In the genomic region with DNA sequence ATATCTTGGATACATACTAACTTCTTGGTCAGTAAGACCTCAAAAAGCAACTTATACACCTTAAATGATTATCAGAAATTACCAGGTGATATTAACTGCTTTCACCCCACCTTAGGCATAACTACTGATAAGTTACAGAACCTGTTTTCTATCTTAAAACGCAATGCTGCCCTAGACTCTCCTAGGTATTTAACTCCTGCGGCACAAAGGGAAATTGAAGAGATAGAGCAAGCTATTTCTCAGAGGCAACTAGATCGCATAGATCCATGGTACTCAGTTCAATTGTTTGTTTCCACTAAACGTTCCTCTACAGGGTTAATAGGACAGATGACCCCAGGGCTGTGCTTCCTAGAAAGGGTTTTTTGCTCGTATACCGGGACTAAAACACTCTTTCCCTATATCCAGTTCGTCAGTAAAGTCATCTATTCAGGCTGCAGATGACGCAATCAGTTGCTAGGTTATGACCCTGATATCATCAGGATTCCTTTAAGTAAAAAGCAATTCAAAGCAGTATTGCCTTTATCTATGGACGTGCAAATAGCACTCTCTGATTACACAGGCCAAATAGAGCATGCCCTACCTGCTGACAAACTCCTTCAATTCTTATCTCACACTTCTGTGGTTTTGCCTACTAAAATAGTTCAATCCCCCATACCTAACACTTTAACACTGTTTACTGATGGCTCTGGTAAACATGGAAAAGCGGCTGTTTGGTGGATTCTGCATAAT, we compare ENCODE assay signal across 1 cellular context.
TF ChIP-seq lines count a peak whose summit lies in the region.

No MANE protein-coding gene starts in this region.

TF ChIP-seq in K562, 482 proteins besides CTCF, POLR2A, EP300 and RAD21 (continued from another document and continues in another):
- TF ChIP-seq TEAD4 (IDR thresholded peaks at IDR 0.05; ENCODE audit: low read length) (peak; percentile 87), TEAD4 (CRISPR knock-in tag; IDR thresholded peaks at IDR 0.05; ENCODE audit: borderline replicate concordance) (no peak), CREB1 (IDR thresholded peaks at IDR 0.05) (no peak), CREB1 (CRISPR knock-in tag; IDR thresholded peaks at IDR 0.05) (0 out of 2 replicates have a peak, but pooled peaks have one; percentile 30), KHSRP (IDR thresholded peaks at IDR 0.05) (peak; percentile 25; the same call in 1 of the 2 replicates), FOXJ2 (tag; IDR thresholded peaks at IDR 0.05) (peak; percentile 91), TRIM24 (IDR thresholded peaks at IDR 0.05) (peak in 1 of 2 experiments; percentile 74; a peak in 2 of 4 replicates), KAT7 (CRISPR knock-in tag; IDR thresholded peaks at IDR 0.05; ENCODE audit: borderline replicate concordance) (no peak), RB1 (IDR thresholded peaks at IDR 0.05; ENCODE audit: low read depth) (no peak), NBN (IDR thresholded peaks at IDR 0.05; ENCODE audit: low read depth) (peak; percentile 61; the same call in 1 of the 2 replicates), HOXB6 (CRISPR knock-in tag; IDR thresholded peaks at IDR 0.05; ENCODE audit: borderline replicate concordance) (no peak), ARID1B (IDR thresholded peaks at IDR 0.05) (peak; percentile 76), CC2D1A (IDR thresholded peaks at IDR 0.05) (0 out of 2 replicates have a peak, but pooled peaks have one; percentile 10), ATF1 (CRISPR knock-in tag; IDR thresholded peaks at IDR 0.05) (no peak), ATF1 (tag; IDR thresholded peaks at IDR 0.05) (peak; percentile 86), HDAC1 (IDR thresholded peaks at IDR 0.05) (peak in 1 of 2 experiments; percentile 85; a peak in 2 of 4 replicates), ATF7 (IDR thresholded peaks at IDR 0.05) (peak; percentile 94), ESRRA (IDR thresholded peaks at IDR 0.05; ENCODE audit: borderline replicate concordance, low read depth) (peak; percentile 96; the same call in 1 of the 2 replicates), EHMT2 (IDR thresholded peaks at IDR 0.05) (no peak), EP400 (IDR thresholded peaks at IDR 0.05) (0 out of 2 replicates have a peak, but pooled peaks have one; percentile 23), SP1 (CRISPR knock-in tag; IDR thresholded peaks at IDR 0.05) (0 out of 2 replicates have a peak, but pooled peaks have one; percentile 35), CXXC5 (CRISPR knock-in tag; IDR thresholded peaks at IDR 0.05) (peak; percentile 97), DDX20 (tag; IDR thresholded peaks at IDR 0.05; ENCODE audit: low read depth) (peak; percentile 47; the same call in 1 of the 2 replicates), CBX3 (IDR thresholded peaks at IDR 0.05; ENCODE audit: borderline replicate concordance in 1 of 2, low read length in 2 of 2) (no peak), LEF1 (IDR thresholded peaks at IDR 0.05) (peak; percentile 30; the same call in 1 of the 2 replicates), TBL1XR1 (IDR thresholded peaks at IDR 0.05; ENCODE audit: low read length in 2 of 2) (peak in 1 of 2 experiments; percentile 89; a peak in 2 of 4 replicates), NR2C1 (IDR thresholded peaks at IDR 0.05) (no peak), NR2C1 (tag; IDR thresholded peaks at IDR 0.05) (peak; percentile 51; the same call in 1 of the 2 replicates), MYC (IDR thresholded peaks at IDR 0.05; ENCODE audit: low read depth, low read length) (peak; percentile 39; the same call in 1 of the 2 replicates), MYC (CRISPR knock-in tag; IDR thresholded peaks at IDR 0.05; ENCODE audit: borderline replicate concordance, low read depth) (no peak), KDM1A (IDR thresholded peaks at IDR 0.05) (peak; percentile 95), FOS (IDR thresholded peaks at IDR 0.05; ENCODE audit: extremely low read depth, insufficient read length) (no peak), CTBP1 (IDR thresholded peaks at IDR 0.05; ENCODE audit: borderline replicate concordance) (peak; percentile 71; the same call in 1 of the 2 replicates), NCOA4 (IDR thresholded peaks at IDR 0.05; ENCODE audit: partially characterized antibody) (no peak), STAT5B (CRISPR knock-in tag; IDR thresholded peaks at IDR 0.05) (no peak), BCOR (IDR thresholded peaks at IDR 0.05) (peak; percentile 63)
- TF ChIP-seq, protein P1, sequence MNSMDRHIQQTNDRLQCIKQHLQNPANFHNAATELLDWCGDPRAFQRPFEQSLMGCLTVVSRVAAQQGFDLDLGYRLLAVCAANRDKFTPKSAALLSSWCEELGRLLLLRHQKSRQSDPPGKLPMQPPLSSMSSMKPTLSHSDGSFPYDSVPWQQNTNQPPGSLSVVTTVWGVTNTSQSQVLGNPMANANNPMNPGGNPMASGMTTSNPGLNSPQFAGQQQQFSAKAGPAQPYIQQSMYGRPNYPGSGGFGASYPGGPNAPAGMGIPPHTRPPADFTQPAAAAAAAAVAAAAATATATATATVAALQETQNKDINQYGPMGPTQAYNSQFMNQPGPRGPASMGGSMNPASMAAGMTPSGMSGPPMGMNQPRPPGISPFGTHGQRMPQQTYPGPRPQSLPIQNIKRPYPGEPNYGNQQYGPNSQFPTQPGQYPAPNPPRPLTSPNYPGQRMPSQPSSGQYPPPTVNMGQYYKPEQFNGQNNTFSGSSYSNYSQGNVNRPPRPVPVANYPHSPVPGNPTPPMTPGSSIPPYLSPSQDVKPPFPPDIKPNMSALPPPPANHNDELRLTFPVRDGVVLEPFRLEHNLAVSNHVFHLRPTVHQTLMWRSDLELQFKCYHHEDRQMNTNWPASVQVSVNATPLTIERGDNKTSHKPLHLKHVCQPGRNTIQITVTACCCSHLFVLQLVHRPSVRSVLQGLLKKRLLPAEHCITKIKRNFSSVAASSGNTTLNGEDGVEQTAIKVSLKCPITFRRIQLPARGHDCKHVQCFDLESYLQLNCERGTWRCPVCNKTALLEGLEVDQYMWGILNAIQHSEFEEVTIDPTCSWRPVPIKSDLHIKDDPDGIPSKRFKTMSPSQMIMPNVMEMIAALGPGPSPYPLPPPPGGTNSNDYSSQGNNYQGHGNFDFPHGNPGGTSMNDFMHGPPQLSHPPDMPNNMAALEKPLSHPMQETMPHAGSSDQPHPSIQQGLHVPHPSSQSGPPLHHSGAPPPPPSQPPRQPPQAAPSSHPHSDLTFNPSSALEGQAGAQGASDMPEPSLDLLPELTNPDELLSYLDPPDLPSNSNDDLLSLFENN (IDR thresholded peaks at IDR 0.05; ENCODE audit: low read depth in 2 of 2, low read length in 2 of 2): 0 out of 4 replicates have a peak, but pooled peaks of 1 of the 2 experiments have one; percentile 24
- TF ChIP-seq, protein P2, sequence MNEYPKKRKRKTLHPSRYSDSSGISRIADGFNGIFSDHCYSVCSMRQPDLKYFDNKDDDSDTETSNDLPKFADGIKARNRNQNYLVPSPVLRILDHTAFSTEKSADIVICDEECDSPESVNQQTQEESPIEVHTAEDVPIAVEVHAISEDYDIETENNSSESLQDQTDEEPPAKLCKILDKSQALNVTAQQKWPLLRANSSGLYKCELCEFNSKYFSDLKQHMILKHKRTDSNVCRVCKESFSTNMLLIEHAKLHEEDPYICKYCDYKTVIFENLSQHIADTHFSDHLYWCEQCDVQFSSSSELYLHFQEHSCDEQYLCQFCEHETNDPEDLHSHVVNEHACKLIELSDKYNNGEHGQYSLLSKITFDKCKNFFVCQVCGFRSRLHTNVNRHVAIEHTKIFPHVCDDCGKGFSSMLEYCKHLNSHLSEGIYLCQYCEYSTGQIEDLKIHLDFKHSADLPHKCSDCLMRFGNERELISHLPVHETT (CRISPR knock-in tag; conservative IDR thresholded peaks at IDR 0.05 in 1 of 2, IDR thresholded peaks at IDR 0.05 in 1 of 2): no peak
- TF ChIP-seq, protein P3, sequence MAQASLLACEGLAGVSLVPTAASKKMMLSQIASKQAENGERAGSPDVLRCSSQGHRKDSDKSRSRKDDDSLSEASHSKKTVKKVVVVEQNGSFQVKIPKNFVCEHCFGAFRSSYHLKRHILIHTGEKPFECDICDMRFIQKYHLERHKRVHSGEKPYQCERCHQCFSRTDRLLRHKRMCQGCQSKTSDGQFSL (CRISPR knock-in tag; IDR thresholded peaks at IDR 0.05): no peak
- TF ChIP-seq, protein P3 (tag; IDR thresholded peaks at IDR 0.05): no peak
- TF ChIP-seq, protein P4, sequence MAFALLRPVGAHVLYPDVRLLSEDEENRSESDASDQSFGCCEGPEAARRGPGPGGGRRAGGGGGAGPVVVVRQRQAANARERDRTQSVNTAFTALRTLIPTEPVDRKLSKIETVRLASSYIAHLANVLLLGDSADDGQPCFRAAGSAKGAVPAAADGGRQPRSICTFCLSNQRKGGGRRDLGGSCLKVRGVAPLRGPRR (CRISPR knock-in tag; IDR thresholded peaks at IDR 0.05): no peak
- TF ChIP-seq, protein P5, sequence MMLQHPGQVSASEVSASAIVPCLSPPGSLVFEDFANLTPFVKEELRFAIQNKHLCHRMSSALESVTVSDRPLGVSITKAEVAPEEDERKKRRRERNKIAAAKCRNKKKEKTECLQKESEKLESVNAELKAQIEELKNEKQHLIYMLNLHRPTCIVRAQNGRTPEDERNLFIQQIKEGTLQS (IDR thresholded peaks at IDR 0.05): peak; percentile 99
- TF ChIP-seq, protein P5 (CRISPR knock-in tag; conservative IDR thresholded peaks at IDR 0.05): no peak
- TF ChIP-seq, protein P6, sequence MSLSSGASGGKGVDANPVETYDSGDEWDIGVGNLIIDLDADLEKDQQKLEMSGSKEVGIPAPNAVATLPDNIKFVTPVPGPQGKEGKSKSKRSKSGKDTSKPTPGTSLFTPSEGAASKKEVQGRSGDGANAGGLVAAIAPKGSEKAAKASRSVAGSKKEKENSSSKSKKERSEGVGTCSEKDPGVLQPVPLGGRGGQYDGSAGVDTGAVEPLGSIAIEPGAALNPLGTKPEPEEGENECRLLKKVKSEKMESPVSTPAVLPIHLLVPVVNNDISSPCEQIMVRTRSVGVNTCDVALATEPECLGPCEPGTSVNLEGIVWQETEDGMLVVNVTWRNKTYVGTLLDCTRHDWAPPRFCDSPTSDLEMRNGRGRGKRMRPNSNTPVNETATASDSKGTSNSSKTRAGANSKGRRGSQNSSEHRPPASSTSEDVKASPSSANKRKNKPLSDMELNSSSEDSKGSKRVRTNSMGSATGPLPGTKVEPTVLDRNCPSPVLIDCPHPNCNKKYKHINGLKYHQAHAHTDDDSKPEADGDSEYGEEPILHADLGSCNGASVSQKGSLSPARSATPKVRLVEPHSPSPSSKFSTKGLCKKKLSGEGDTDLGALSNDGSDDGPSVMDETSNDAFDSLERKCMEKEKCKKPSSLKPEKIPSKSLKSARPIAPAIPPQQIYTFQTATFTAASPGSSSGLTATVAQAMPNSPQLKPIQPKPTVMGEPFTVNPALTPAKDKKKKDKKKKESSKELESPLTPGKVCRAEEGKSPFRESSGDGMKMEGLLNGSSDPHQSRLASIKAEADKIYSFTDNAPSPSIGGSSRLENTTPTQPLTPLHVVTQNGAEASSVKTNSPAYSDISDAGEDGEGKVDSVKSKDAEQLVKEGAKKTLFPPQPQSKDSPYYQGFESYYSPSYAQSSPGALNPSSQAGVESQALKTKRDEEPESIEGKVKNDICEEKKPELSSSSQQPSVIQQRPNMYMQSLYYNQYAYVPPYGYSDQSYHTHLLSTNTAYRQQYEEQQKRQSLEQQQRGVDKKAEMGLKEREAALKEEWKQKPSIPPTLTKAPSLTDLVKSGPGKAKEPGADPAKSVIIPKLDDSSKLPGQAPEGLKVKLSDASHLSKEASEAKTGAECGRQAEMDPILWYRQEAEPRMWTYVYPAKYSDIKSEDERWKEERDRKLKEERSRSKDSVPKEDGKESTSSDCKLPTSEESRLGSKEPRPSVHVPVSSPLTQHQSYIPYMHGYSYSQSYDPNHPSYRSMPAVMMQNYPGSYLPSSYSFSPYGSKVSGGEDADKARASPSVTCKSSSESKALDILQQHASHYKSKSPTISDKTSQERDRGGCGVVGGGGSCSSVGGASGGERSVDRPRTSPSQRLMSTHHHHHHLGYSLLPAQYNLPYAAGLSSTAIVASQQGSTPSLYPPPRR (CRISPR knock-in tag; IDR thresholded peaks at IDR 0.05; ENCODE audit: borderline replicate concordance): no peak
- TF ChIP-seq, protein P7, sequence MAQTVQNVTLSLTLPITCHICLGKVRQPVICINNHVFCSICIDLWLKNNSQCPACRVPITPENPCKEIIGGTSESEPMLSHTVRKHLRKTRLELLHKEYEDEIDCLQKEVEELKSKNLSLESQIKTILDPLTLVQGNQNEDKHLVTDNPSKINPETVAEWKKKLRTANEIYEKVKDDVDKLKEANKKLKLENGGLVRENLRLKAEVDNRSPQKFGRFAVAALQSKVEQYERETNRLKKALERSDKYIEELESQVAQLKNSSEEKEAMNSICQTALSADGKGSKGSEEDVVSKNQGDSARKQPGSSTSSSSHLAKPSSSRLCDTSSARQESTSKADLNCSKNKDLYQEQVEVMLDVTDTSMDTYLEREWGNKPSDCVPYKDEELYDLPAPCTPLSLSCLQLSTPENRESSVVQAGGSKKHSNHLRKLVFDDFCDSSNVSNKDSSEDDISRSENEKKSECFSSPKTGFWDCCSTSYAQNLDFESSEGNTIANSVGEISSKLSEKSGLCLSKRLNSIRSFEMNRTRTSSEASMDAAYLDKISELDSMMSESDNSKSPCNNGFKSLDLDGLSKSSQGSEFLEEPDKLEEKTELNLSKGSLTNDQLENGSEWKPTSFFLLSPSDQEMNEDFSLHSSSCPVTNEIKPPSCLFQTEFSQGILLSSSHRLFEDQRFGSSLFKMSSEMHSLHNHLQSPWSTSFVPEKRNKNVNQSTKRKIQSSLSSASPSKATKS (CRISPR knock-in tag; IDR thresholded peaks at IDR 0.05): no peak
